Comparison of ENCODE assay signal across 8 cellular contexts in the genomic region with DNA sequence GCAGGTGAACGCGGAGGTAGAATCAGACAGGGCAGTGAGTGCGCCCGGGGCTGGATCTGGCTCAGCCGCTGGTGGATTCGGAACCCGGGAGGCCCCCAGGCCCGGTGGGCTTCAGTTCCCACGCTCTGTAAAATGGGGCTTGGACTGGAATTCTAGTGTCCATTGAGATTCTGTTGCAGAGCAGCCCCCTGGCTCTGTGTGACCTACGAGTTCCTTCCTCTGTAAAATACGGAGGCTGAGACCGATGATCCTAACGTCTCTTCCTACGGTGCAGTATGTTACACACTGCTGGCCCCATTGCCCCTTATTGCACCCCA. TPM values are rescaled to one million over a fixed set of nuclear protein-coding genes. Genes with fewer than 3 reads are reported as not detected.
A peak's percentile ranks its signal among the peaks of the same experiment; 100 is the strongest.
DNase-seq lines count a peak whose midpoint lies in the region; TF ChIP-seq lines count a peak whose summit lies in the region.

No MANE protein-coding gene starts in this region.

- no peak overlapping the region for H2AFZ ChIP-seq in OCI-LY1 (ENCODE audit: low read length)

- DNase-seq in GM12865 (ENCODE audit: low read depth) (no peak), epithelial cell of prostate (ENCODE audit: low read depth, low spot score) (no peak), ovary (no peak), globus pallidus (ENCODE audit: low spot score) (no peak), RKO (ENCODE audit: low spot score) (no peak), NCI-H1105 treated with DMSO at 0.1 percent for 48 hours (lab: John Stamatoyannopoulos, UW) (no peak)
- DNase-seq in stimulated activated naive CD4-positive, alpha-beta T cell treated with Interleukin-2 at 50 U/mL for 16 hours (lab: John Stamatoyannopoulos, UW): no peak

- peak overlapping the region; percentile 94 for H3K4me2 ChIP-seq in OCI-LY1 (ENCODE audit: low read length)

- H3K9me2 ChIP-seq in OCI-LY1 (ENCODE audit: low read depth, low read length): no peaks in the 10 kb centered on the region

- peaks cover 15% of the 10 kb centered on the region for H3K4me1 ChIP-seq in OCI-LY1 (ENCODE audit: insufficient read depth, low read length, severe bottlenecking)
- peaks cover 2% of the 10 kb centered on the region for H3K4me1 ChIP-seq in ovary (ENCODE audit: insufficient read depth)

- TF ChIP-seq EP300 in ovary (IDR thresholded peaks at IDR 0.05): no peak

- no peaks in the 10 kb centered on the region for H3K36me3 ChIP-seq in OCI-LY1 (ENCODE audit: insufficient read depth, low read length)
- no peaks in the 10 kb centered on the region for H3K36me3 ChIP-seq in ovary

- no peak overlapping the region for H3K27ac ChIP-seq in OCI-LY1 (ENCODE audit: low read depth, low read length, poor library complexity, severe bottlenecking)
- peak overlapping the region; percentile 98 for H3K27ac ChIP-seq in epithelial cell of prostate
- H3K27ac ChIP-seq in ovary: peak overlapping the region in 1 of 2 donors; percentile 5

- TF ChIP-seq CTCF in GM12865 (IDR thresholded peaks at IDR 0.05; ENCODE audit: insufficient read depth, low read depth, low read length, missing control alignments) (no peak), OCI-LY1 (IDR thresholded peaks at IDR 0.05; ENCODE audit: low read length) (no peak), ovary (IDR thresholded peaks at IDR 0.05) (no peak)

- H3K79me2 ChIP-seq in OCI-LY1 (ENCODE audit: insufficient read depth, low read length): no peaks in the 10 kb centered on the region

- WGBS in ovary, 3 donors: 0 to 2% (median 1%) methylated on average over 6 to 14 of the region's 14 CpGs

- H3K4me3 ChIP-seq in GM12865 (ENCODE audit: low read depth, low read length): peak overlapping the region; percentile 97
- H3K4me3 ChIP-seq in OCI-LY1 (ENCODE audit: low read depth, low read length, poor library complexity, severe bottlenecking): peak overlapping the region; percentile 89
- peak overlapping the region; percentile 64 for H3K4me3 ChIP-seq in ovary

- TF ChIP-seq POLR2A in ovary (IDR thresholded peaks at IDR 0.05): no peak

- H3F3A ChIP-seq in OCI-LY1 (ENCODE audit: insufficient read depth, low read length): no peaks in the 10 kb centered on the region

- H4K20me1 ChIP-seq in OCI-LY1 (ENCODE audit: insufficient read depth, low read length): no peaks in the 10 kb centered on the region

- no peaks in the 10 kb centered on the region for H3K9me3 ChIP-seq in OCI-LY1 (ENCODE audit: low read length)
- H3K9me3 ChIP-seq in ovary: no peaks in the 10 kb centered on the region

- H3K27me3 ChIP-seq in OCI-LY1 (ENCODE audit: insufficient read depth, low read length) (no peaks in the 10 kb centered on the region), ovary (no peaks in the 10 kb centered on the region)

- intact Hi-C loops in ovary (cut with DNase I): loop anchor here in 2 of 4 donors (5.0 kb wide), 2 partner anchors 51 to 236 kb away; partner anchors contain the start of gene GRK2 (in 1 of the 2)

- H3K9ac ChIP-seq in OCI-LY1 (ENCODE audit: low read length): peak overlapping the region; percentile 85

RNA-seq across cellular contexts. Expression of gene SSH3, which starts 14.9 kb away (rescaled TPM):
- total RNA-seq in ovary: 10 to 100 TPM; 37.9 to 69.9 (median 52.1) TPM
- polyA plus RNA-seq in ovary: 10 to 100 TPM; 18.1 to 32.1 TPM

RNA-seq across cellular contexts. Expression of gene ANKRD13D, which starts 29.1 kb away (rescaled TPM):
- total RNA-seq in ovary: 10 to 100 TPM; 35.6 to 60.9 (median 44.6) TPM
- polyA plus RNA-seq in ovary: 10 to 100 TPM in 1 of 2 donors, 1 to 10 TPM in 1; 5.6 to 29.3 TPM

RNA-seq across cellular contexts. Expression of gene POLD4, which starts 35.1 kb away (rescaled TPM):
- 10 to 100 TPM; 22.6 to 57.7 (median 47.2) TPM for total RNA-seq in ovary
- 10 to 100 TPM; 12.5 to 87.8 TPM for polyA plus RNA-seq in ovary

RNA-seq across cellular contexts. Expression of gene GRK2, which starts 51.9 kb away (rescaled TPM):
- 10 to 100 TPM; 24.8 to 58.1 (median 49.0) TPM for total RNA-seq in ovary
- polyA plus RNA-seq in ovary: 10 to 100 TPM; 21.5 to 39.3 TPM

RNA-seq across cellular contexts. Expression of gene CLCF1, which starts 55.2 kb away (rescaled TPM):
- total RNA-seq in ovary: 10 to 100 TPM in 1 of 7 donors, 1 to 10 TPM in 6; 3.4 to 22.9 (median 5.0) TPM
- polyA plus RNA-seq in ovary: 1 to 10 TPM; 2.5 to 9.6 TPM
